ENCODE assay signal across 8 cellular contexts in genomic region chr4:169658970-169659735, GRCh38. TPM values are rescaled to one million over a fixed set of nuclear protein-coding genes. Genes with fewer than 3 reads are reported as not detected.
DNase-seq lines count a peak whose midpoint lies in the region; ATAC-seq, FAIRE-seq and TF ChIP-seq lines count a peak whose summit lies in the region.

No MANE protein-coding gene starts in this region.

- H3K27me3 ChIP-seq in RWPE2 (ENCODE audit: insufficient read depth, poor library complexity, severe bottlenecking) (no peaks in the 10 kb centered on the region), esophagus muscularis mucosa (no peaks in the 10 kb centered on the region), gastrocnemius medialis (no peaks in the 10 kb centered on the region)

- no peak for TF ChIP-seq CTCF in RWPE2 (IDR thresholded peaks at IDR 0.05; ENCODE audit: poor library complexity, severe bottlenecking)
- no peak for TF ChIP-seq CTCF in esophagus muscularis mucosa (IDR thresholded peaks at IDR 0.05)
- TF ChIP-seq CTCF in gastrocnemius medialis (IDR thresholded peaks at IDR 0.05 in 4 of 5, conservative IDR thresholded peaks at IDR 0.05 in 1 of 5), result no peak

- H3K4me1 ChIP-seq in RWPE2 (ENCODE audit: insufficient read depth, poor library complexity, severe bottlenecking) (peaks cover 38% of the 10 kb centered on the region), esophagus muscularis mucosa (peaks cover 15 to 39% (median 24%) of the 10 kb centered on the region in 4 donors), gastrocnemius medialis (peaks cover 27 to 46% of the 10 kb centered on the region in 2 donors)

- H3K9me3 ChIP-seq in RWPE2 (ENCODE audit: severe bottlenecking) (peaks cover 3% of the 10 kb centered on the region), esophagus muscularis mucosa (no peaks in the 10 kb centered on the region), gastrocnemius medialis (no peaks in the 10 kb centered on the region)

- in situ Hi-C loops in gastrocnemius medialis (cut with MboI; ENCODE audit: low sequenced_read_pairs in 4 of 4), result loop anchor here in 1 of 4 donors (5.0 kb wide), 1 partner anchor 37 kb away; the partner anchor contains the start of gene CLCN3

- H3K36me3 ChIP-seq in RWPE2 (ENCODE audit: low read depth), result no peaks in the 10 kb centered on the region
- H3K36me3 ChIP-seq in esophagus muscularis mucosa, result no peaks in the 10 kb centered on the region
- H3K36me3 ChIP-seq in gastrocnemius medialis, result no peaks in the 10 kb centered on the region

- DNase-seq in H54 (ENCODE audit: insufficient read length, low spot score), result no peak
- no peak for DNase-seq in RWPE2 (ENCODE audit: low spot score)
- DNase-seq in esophagus muscularis mucosa (ENCODE audit: extremely low spot score), result no peak
- DNase-seq in gastrocnemius medialis, result no peak
- no peak for DNase-seq in activated CD4-positive, CD25-positive, alpha-beta regulatory T cell (lab: John Stamatoyannopoulos, UW)
- DNase-seq in stimulated activated CD4-positive, alpha-beta T cell treated with anti-CD3 and anti-CD28 coated beads, Interleukin-4, amount 100 ng/mL, for 24 hours, result no peak
- DNase-seq in COLO829 (ENCODE audit: low spot score), result no peak

- WGBS in esophagus muscularis mucosa, result 78% methylated on average over 6 of the region's 6 CpGs

- intact Hi-C loops in esophagus muscularis mucosa (cut with DNase I), result no loop called here
- intact Hi-C loops in gastrocnemius medialis (cut with DNase I; ENCODE audit: low total_unique reads), result no loop called here

- peak; percentile 15 for FAIRE-seq in H54 (lab: Jason Lieb, UNC)

- TF ChIP-seq EP300 in esophagus muscularis mucosa (IDR thresholded peaks at IDR 0.05), result no peak

- H3K27ac ChIP-seq in RWPE2 (ENCODE audit: poor library complexity, severe bottlenecking), result peak overlapping the region; percentile 83
- peak overlapping the region; percentile 75 to 82 (median 80) for H3K27ac ChIP-seq in esophagus muscularis mucosa (replicated peaks in 1 of 4)
- peak overlapping the region; percentile 79 to 85 (median 80) for H3K27ac ChIP-seq in gastrocnemius medialis

- TF ChIP-seq POLR2A in H54 (IDR thresholded peaks at IDR 0.05; ENCODE audit: low read depth, low read length) (no peak), esophagus muscularis mucosa (IDR thresholded peaks at IDR 0.05; ENCODE audit: low read depth) (no peak), gastrocnemius medialis (IDR thresholded peaks at IDR 0.05) (no peak)

- H3K4me3 ChIP-seq in RWPE2 (ENCODE audit: severe bottlenecking) (peak overlapping the region; percentile 35), esophagus muscularis mucosa (peak overlapping the region; percentile 45 to 57 (median 53)), gastrocnemius medialis (peak overlapping the region; percentile 49 to 61 (median 56))

- ATAC-seq in RWPE2 (ENCODE audit: low read depth) (no peak), gastrocnemius medialis (no peak), GM19397 (IDR thresholded peaks at IDR 0.05; ENCODE audit: unreplicated experiment) (no peak)

RNA-seq across cellular contexts. Expression of gene CLCN3, which starts 38.8 kb away (rescaled TPM):
- total RNA-seq in esophagus muscularis mucosa (10 to 100 TPM; 11.2 to 17.7 (median 14.9) TPM), gastrocnemius medialis (10 to 100 TPM; 18.7 to 24.8 (median 20.5) TPM)

RNA-seq across cellular contexts. Expression of gene NEK1, which starts 46.8 kb away (rescaled TPM):
- total RNA-seq in esophagus muscularis mucosa, result 10 to 100 TPM; 10.2 to 15.8 (median 12.9) TPM
- total RNA-seq in gastrocnemius medialis, result 10 to 100 TPM in 1 of 4 donors, 1 to 10 TPM in 3; 2.6 to 11.0 (median 3.9) TPM
